8 cellular contexts compared by ENCODE assay signal in genomic region chr11:64229959-64230208, GRCh38. TPM values are rescaled to one million over a fixed set of nuclear protein-coding genes. Genes with fewer than 3 reads are reported as not detected.
DNase-seq lines count a peak whose midpoint lies in the region; ATAC-seq and TF ChIP-seq lines count a peak whose summit lies in the region.

No MANE protein-coding gene starts in this region.

- no peak for TF ChIP-seq POLR2A in uterus (IDR thresholded peaks at IDR 0.05)

- H3K9me3 ChIP-seq in cardiac muscle cell (ENCODE audit: low read depth): no peaks in the 10 kb centered on the region
- H3K9me3 ChIP-seq in mononuclear cell (ENCODE audit: low read depth, low read length): no peaks in the 10 kb centered on the region
- H3K9me3 ChIP-seq in uterus: no peaks in the 10 kb centered on the region

- no peaks in the 10 kb centered on the region for H3K27me3 ChIP-seq in cardiac muscle cell
- H3K27me3 ChIP-seq in mononuclear cell (ENCODE audit: insufficient read depth, low read length): no peaks in the 10 kb centered on the region
- no peaks in the 10 kb centered on the region for H3K27me3 ChIP-seq in uterus

- no peak for ATAC-seq in left cardiac atrium
- no peak for ATAC-seq in HG02870 (IDR thresholded peaks at IDR 0.05; ENCODE audit: unreplicated experiment)

- peak overlapping the region; percentile 50 for H3K4me3 ChIP-seq in cardiac muscle cell
- peak overlapping the region; percentile 73 for H3K4me3 ChIP-seq in cardiac fibroblast (replicated peaks in 1 of 2; ENCODE audit: low read depth in 2 of 2, low read length in 2 of 2)
- peak overlapping the region; percentile 67 for H3K4me3 ChIP-seq in mononuclear cell (ENCODE audit: low read length)
- peak overlapping the region; percentile 54 to 79 for H3K4me3 ChIP-seq in uterus

- H3K36me3 ChIP-seq in cardiac muscle cell (no peaks in the 10 kb centered on the region), uterus (no peaks in the 10 kb centered on the region)

- intact Hi-C loops in left cardiac atrium (cut with DNase I) (no loop called here), uterus (cut with DNase I; ENCODE audit: low total_unique reads) (no loop called here)

- peaks cover 24% of the 10 kb centered on the region for H3K4me1 ChIP-seq in cardiac muscle cell (ENCODE audit: low read depth)
- H3K4me1 ChIP-seq in mononuclear cell (ENCODE audit: insufficient read depth, low read length): peaks cover 71% of the 10 kb centered on the region
- peaks cover 4 to 32% of the 10 kb centered on the region in 2 donors for H3K4me1 ChIP-seq in uterus

- no peak for DNase-seq in cardiac muscle cell (ENCODE audit: low read depth in 1 of 2, low spot score in 1 of 2)
- no peak for DNase-seq in left cardiac atrium
- DNase-seq in cardiac fibroblast (ENCODE audit: low read depth in 2 of 2): no peak
- DNase-seq in uterus: no peak
- DNase-seq in DMS79 treated with DMSO at 0.1 percent for 48 hours (lab: John Stamatoyannopoulos, UW): no peak
- no peak for DNase-seq in globus pallidus (ENCODE audit: low spot score)

- peak overlapping the region; percentile 5 for H3K27ac ChIP-seq in cardiac muscle cell
- peak overlapping the region; percentile 90 to 96 for H3K27ac ChIP-seq in uterus

- no peak for TF ChIP-seq CTCF in cardiac muscle cell (IDR thresholded peaks at IDR 0.05; ENCODE audit: low read depth, low read length)
- TF ChIP-seq CTCF in cardiac fibroblast (IDR thresholded peaks at IDR 0.05; ENCODE audit: low read depth, low read length): no peak
- TF ChIP-seq CTCF in uterus (IDR thresholded peaks at IDR 0.05): no peak

RNA-seq across cellular contexts. Expression of gene DNAJC4, which starts 0.5 kb away (rescaled TPM):
- total RNA-seq in cardiac muscle cell (75.5 and 79.9 TPM in 2 replicates), left cardiac atrium (10 to 100 TPM; 49.2 to 49.3 TPM), mononuclear cell (13.1 TPM), uterus (10 to 100 TPM in 2 of 4 donors, 1 to 10 TPM in 1, not detected in 1; 7.9 to 28.6 (median 16.6) TPM)
- 126 and 132 TPM in 2 replicates for polyA plus RNA-seq in cardiac muscle cell

RNA-seq across cellular contexts. Expression of gene NUDT22, which starts 3.8 kb away (rescaled TPM):
- 76.0 and 98.8 TPM in 2 replicates for total RNA-seq in cardiac muscle cell
- polyA plus RNA-seq in cardiac muscle cell: 88.3 and 90.6 TPM in 2 replicates
- total RNA-seq in left cardiac atrium: 10 to 100 TPM; 58.8 to 82.0 TPM
- 19.4 TPM for total RNA-seq in mononuclear cell
- 10 to 100 TPM; 10.8 to 44.9 (median 34.0) TPM for total RNA-seq in uterus

RNA-seq across cellular contexts. Expression of gene TRPT1, which starts 3.9 kb away (rescaled TPM):
- total RNA-seq in cardiac muscle cell (117 and 131 TPM in 2 replicates), left cardiac atrium (10 to 100 TPM; 59.6 to 61.2 TPM), mononuclear cell (5.2 TPM), uterus (10 to 100 TPM in 3 of 4 donors, 1 to 10 TPM in 1; 7.2 to 42.9 (median 18.7) TPM)
- 137 and 161 TPM in 2 replicates for polyA plus RNA-seq in cardiac muscle cell

RNA-seq across cellular contexts. Expression of gene VEGFB, which starts 4.5 kb away (rescaled TPM):
- total RNA-seq in cardiac muscle cell: 162 and 206 TPM in 2 replicates
- 178 and 199 TPM in 2 replicates for polyA plus RNA-seq in cardiac muscle cell
- total RNA-seq in left cardiac atrium: 100 to 1,000 TPM; 276 to 310 TPM
- 9.1 TPM for total RNA-seq in mononuclear cell
- 100 to 1,000 TPM in 1 of 4 donors, 10 to 100 TPM in 3; 20.0 to 120 (median 26.0) TPM for total RNA-seq in uterus

RNA-seq across cellular contexts. Expression of gene FKBP2, which starts 11.0 kb away (rescaled TPM):
- total RNA-seq in cardiac muscle cell: 102 and 177 TPM in 2 replicates
- polyA plus RNA-seq in cardiac muscle cell: 191 and 321 TPM in 2 replicates
- total RNA-seq in left cardiac atrium: 10 to 100 TPM; 63.9 to 66.9 TPM
- total RNA-seq in mononuclear cell: 8.1 TPM
- 10 to 100 TPM; 22.3 to 74.0 (median 37.7) TPM for total RNA-seq in uterus
